27 cellular contexts compared by ENCODE assay signal in genomic region chr22:49638001-49638400, GRCh38.
"Had no signal": no experiment of that assay in that cellular context is flagged by ENCODE, and none has a peak within 500 bp of the region (broad histone marks: within the 10 kb centered on the region; RNA-seq: fewer than 3 reads in every experiment).

No MANE protein-coding gene starts in this region.

- H3K27ac Mint-ChIP-seq: stimulated activated effector memory CD8-positive, alpha-beta T cell treated with anti-CD3 and anti-CD28 coated beads, Interleukin-12 subunit alpha, Interleukin-12 subunit beta, amount 100 ng/mL, for 72 hours; stimulated activated memory B cell treated with anti-CD40 and anti-IgM and Interleukin-4, amounts not matched to agents 10 μg/mL and 1 μg/mL and 100 μg/mL, for 72 hours; stimulated activated naive B cell treated with anti-CD40 and anti-IgM and Interleukin-4, amounts not matched to agents 10 μg/mL and 1 μg/mL and 100 μg/mL, for 72 hours; stimulated activated naive CD8-positive, alpha-beta T cell treated with anti-CD3 and anti-CD28 coated beads, Interleukin-15, Interleukin-2, amounts not matched to agents 100 ng/mL and 50 ng/mL, for 24 hours; type B pancreatic cell had no signal

- H3K4me3 ChIP-seq: stomach, suprapubic skin, testis, thoracic aorta, thyroid gland, tibial artery, tibial nerve, transverse colon, upper lobe of left lung, upper lobe of right lung, uterus, vagina had no signal

- H3K27ac ChIP-seq: stomach, suprapubic skin, testis, thoracic aorta, thyroid gland, tibial artery, tibial nerve, transverse colon, upper lobe of left lung, upper lobe of right lung, uterus, vagina had no signal

- H3K4me3 Mint-ChIP-seq: stimulated activated effector memory CD8-positive, alpha-beta T cell treated with anti-CD3 and anti-CD28 coated beads, Interleukin-12 subunit alpha, Interleukin-12 subunit beta, amount 100 ng/mL, for 72 hours; stimulated activated memory B cell treated with anti-CD40 and anti-IgM and Interleukin-4, amounts not matched to agents 10 μg/mL and 1 μg/mL and 100 μg/mL, for 72 hours; stimulated activated naive B cell treated with anti-CD40 and anti-IgM and Interleukin-4, amounts not matched to agents 10 μg/mL and 1 μg/mL and 100 μg/mL, for 72 hours; stimulated activated naive CD8-positive, alpha-beta T cell treated with anti-CD3 and anti-CD28 coated beads, Interleukin-15, amount 100 ng/mL, for 72 hours; stimulated activated naive CD8-positive, alpha-beta T cell treated with anti-CD3 and anti-CD28 coated beads, Interleukin-15, Interleukin-2, amounts not matched to agents 100 ng/mL and 50 ng/mL, for 24 hours; type B pancreatic cell had no signal

- DNase-seq: stimulated activated CD4-positive, alpha-beta T cell treated with anti-CD3 and anti-CD28 coated beads, Interleukin-2, amount 100 ng/mL, for 48 hours; stimulated activated CD4-positive, alpha-beta T cell treated with anti-CD3 and anti-CD28 coated beads, Interleukin-4, amount 100 ng/mL, for 1 hour; stimulated activated CD4-positive, alpha-beta T cell treated with anti-CD3 and anti-CD28 coated beads, Interleukin-4, amount 100 ng/mL, for 24 hours; stimulated activated CD4-positive, alpha-beta T cell treated with anti-CD3 and anti-CD28 coated beads, Interleukin-4, amount 100 ng/mL, for 4 hours; stimulated activated CD8-positive, alpha-beta memory T cell treated with anti-CD3 and anti-CD28 coated beads, Interleukin-4, amount 100 ng/mL, for 48 hours; stimulated activated naive B cell treated with anti-CD40 and anti-IgM and Interleukin-4, amounts not matched to agents 10 μg/mL and 1 μg/mL and 100 μg/mL, for 72 hours; stimulated activated naive CD4-positive, alpha-beta T cell; stimulated activated naive CD4-positive, alpha-beta T cell treated with Interleukin-2 at 50 U/mL for 16 hours; stimulated activated naive CD8-positive, alpha-beta T cell treated with anti-CD3 and anti-CD28 coated beads, Interleukin-15, amount 100 ng/mL, for 72 hours; stimulated activated naive CD8-positive, alpha-beta T cell treated with anti-CD3 and anti-CD28 coated beads, Interleukin-15, Interleukin-2, amounts not matched to agents 100 U/mL and 50 U/mL, for 24 hours; stomach; testis; thyroid gland; tibial artery; transverse colon; trophoblast cell; upper lobe of right lung; uterus had no signal

- H3K27me3 Mint-ChIP-seq: stimulated activated memory B cell treated with anti-CD40 and anti-IgM and Interleukin-4, amounts not matched to agents 10 μg/mL and 1 μg/mL and 100 μg/mL, for 72 hours; stimulated activated naive B cell treated with anti-CD40 and anti-IgM and Interleukin-4, amounts not matched to agents 10 μg/mL and 1 μg/mL and 100 μg/mL, for 72 hours; stimulated activated naive CD8-positive, alpha-beta T cell treated with anti-CD3 and anti-CD28 coated beads, Interleukin-15, amount 100 ng/mL, for 72 hours; stimulated activated naive CD8-positive, alpha-beta T cell treated with anti-CD3 and anti-CD28 coated beads, Interleukin-15, Interleukin-2, amounts not matched to agents 100 ng/mL and 50 ng/mL, for 24 hours had no signal

- ATAC-seq: stimulated activated effector memory CD8-positive, alpha-beta T cell treated with anti-CD3 and anti-CD28 coated beads, Interleukin-12 subunit alpha, Interleukin-12 subunit beta, amount 100 ng/mL, for 72 hours; stimulated activated memory B cell treated with anti-CD40 and anti-IgM and Interleukin-4, amounts not matched to agents 10 μg/mL and 1 μg/mL and 100 μg/mL, for 72 hours; stimulated activated naive B cell treated with anti-CD40 and anti-IgM and Interleukin-4, amounts not matched to agents 10 μg/mL and 1 μg/mL and 100 μg/mL, for 72 hours; stimulated activated naive CD8-positive, alpha-beta T cell treated with anti-CD3 and anti-CD28 coated beads, Interleukin-15, amount 100 ng/mL, for 72 hours; stimulated activated naive CD8-positive, alpha-beta T cell treated with anti-CD3 and anti-CD28 coated beads, Interleukin-15, Interleukin-2, amounts not matched to agents 100 U/mL and 50 U/mL, for 24 hours; upper lobe of right lung had no signal

- H3K27me3 ChIP-seq: testis, thyroid gland, transverse colon, upper lobe of left lung, upper lobe of right lung, uterus, vagina had no signal

- H3K36me3 Mint-ChIP-seq: type B pancreatic cell had no signal

- H3K9me3 ChIP-seq: stomach, suprapubic skin, testis, thoracic aorta, thyroid gland, tibial artery, tibial nerve, transverse colon, upper lobe of left lung, upper lobe of right lung, uterus, vagina had no signal

- H3K9me3 Mint-ChIP-seq: stimulated activated effector memory CD8-positive, alpha-beta T cell treated with anti-CD3 and anti-CD28 coated beads, Interleukin-12 subunit alpha, Interleukin-12 subunit beta, amount 100 ng/mL, for 72 hours; stimulated activated memory B cell treated with anti-CD40 and anti-IgM and Interleukin-4, amounts not matched to agents 10 μg/mL and 1 μg/mL and 100 μg/mL, for 72 hours; stimulated activated naive B cell treated with anti-CD40 and anti-IgM and Interleukin-4, amounts not matched to agents 10 μg/mL and 1 μg/mL and 100 μg/mL, for 72 hours; stimulated activated naive CD8-positive, alpha-beta T cell treated with anti-CD3 and anti-CD28 coated beads, Interleukin-15, amount 100 ng/mL, for 72 hours; stimulated activated naive CD8-positive, alpha-beta T cell treated with anti-CD3 and anti-CD28 coated beads, Interleukin-15, Interleukin-2, amounts not matched to agents 100 ng/mL and 50 ng/mL, for 24 hours; type B pancreatic cell had no signal

- H3K4me1 ChIP-seq: suprapubic skin, thyroid gland, tibial artery, transverse colon, upper lobe of right lung, uterus had no signal

- H3K36me3 ChIP-seq: stomach, suprapubic skin, thoracic aorta, thyroid gland, tibial artery, tibial nerve, transverse colon, upper lobe of right lung, uterus, vagina had no signal
